ENCODE assay signal across 28 cellular contexts in genomic region chr6:44572346-44572745, GRCh38.
"Had no signal": no experiment of that assay in that cellular context is flagged by ENCODE, and none has a peak within 500 bp of the region (broad histone marks: within the 10 kb centered on the region; RNA-seq: fewer than 3 reads in every experiment).

No MANE protein-coding gene starts in this region.

- DNase-seq: activated CD4-positive, alpha-beta memory T cell treated with anti-CD3 and anti-CD28 coated beads for 36 hours; activated CD4-positive, alpha-beta T cell treated with anti-CD3 and anti-CD28 coated beads for 36 hours; activated CD4-positive, alpha-beta T cell treated with anti-CD3 and anti-CD28 coated beads, Interleukin-2, amount 10 ng/mL, durations not matched to agents 24 days and 14 days; activated CD4-positive, CD25-positive, alpha-beta regulatory T cell; activated CD4-positive, CD25-positive, alpha-beta regulatory T cell treated with anti-CD3 and anti-CD28 coated beads, Interleukin-2, amount 50 U/mL, for 72 hours; activated CD8-positive, alpha-beta memory T cell treated with anti-CD3 and anti-CD28 coated beads, Interleukin-2, amount 50 U/mL, for 4 hours; activated CD8-positive, alpha-beta T cell treated with anti-CD3 and anti-CD28 coated beads, Interleukin-2, amount 10 ng/mL, durations not matched to agents 7 days and 5 days; activated effector memory CD4-positive, alpha-beta T cell treated with anti-CD3 and anti-CD28 coated beads, Interleukin-2, amount 50 U/mL, for 16 hours; activated naive CD4-positive, alpha-beta T cell treated with anti-CD3 and anti-CD28 coated beads for 36 hours; activated naive CD8-positive, alpha-beta T cell treated with anti-CD3 and anti-CD28 coated beads for 36 hours; activated naive CD8-positive, alpha-beta T cell treated with anti-CD3 and anti-CD28 coated beads, Interleukin-2, amount 50 U/mL, for 24 hours; activated T-cell treated with anti-CD3 and anti-CD28 coated beads, Interleukin-2, amount 50 U/mL, for 1 hour; activated T-cell treated with anti-CD3 and anti-CD28 coated beads, Interleukin-2, amount 50 U/mL, for 48 hours; central memory CD4-positive, alpha-beta T cell; cerebellar nuclear complex; colonic mucosa; effector CD8-positive, alpha-beta T cell; erythroblast; foreskin keratinocyte; gastrocnemius medialis; glutamatergic neuron; heart left ventricle; T-helper 2 cell had no signal

- H3K36me3 ChIP-seq: ascending aorta, breast epithelium, cardiac muscle cell, colonic mucosa, esophagus muscularis mucosa, gastrocnemius medialis, heart left ventricle had no signal

- H3K9me3 ChIP-seq: ascending aorta, breast epithelium, colonic mucosa, esophagus muscularis mucosa, gastrocnemius medialis, heart left ventricle had no signal

- H3K27me3 ChIP-seq: ascending aorta, breast epithelium, cardiac muscle cell, colonic mucosa, esophagus muscularis mucosa, gastrocnemius medialis, heart left ventricle had no signal

- H3K4me1 ChIP-seq: colonic mucosa, foreskin keratinocyte, gastrocnemius medialis had no signal

- ATAC-seq: activated CD4-positive, alpha-beta T cell treated with anti-CD3 and anti-CD28 coated beads for 36 hours; activated CD8-positive, alpha-beta memory T cell treated with anti-CD3 and anti-CD28 coated beads, Interleukin-2, amount 10 ng/mL, durations not matched to agents 7 days and 5 days; activated CD8-positive, alpha-beta T cell treated with anti-CD3 and anti-CD28 coated beads, Interleukin-2, amount 10 ng/mL, durations not matched to agents 7 days and 5 days; activated naive CD8-positive, alpha-beta T cell treated with anti-CD3 and anti-CD28 coated beads, Interleukin-2, amount 50 U/mL, for 24 hours; foreskin keratinocyte; gastrocnemius medialis; heart left ventricle had no signal

- H3K4me3 ChIP-seq: ascending aorta, breast epithelium, cardiac muscle cell, colonic mucosa, esophagus muscularis mucosa, gastrocnemius medialis, heart left ventricle had no signal

- H3K27ac ChIP-seq: ascending aorta, breast epithelium, cardiac muscle cell, colonic mucosa, esophagus muscularis mucosa, foreskin keratinocyte, gastrocnemius medialis, heart left ventricle had no signal
